8 cellular contexts compared by ENCODE assay signal in genomic region chr1:169427081-169427611, GRCh38. TPM values are rescaled to one million over a fixed set of nuclear protein-coding genes. Genes with fewer than 3 reads are reported as not detected.
DNase-seq lines count a peak whose midpoint lies in the region; ATAC-seq, FAIRE-seq and TF ChIP-seq lines count a peak whose summit lies in the region.

CCDC181 (minus strand) TSS chr1:169427474; CDS start chr1:169424927, 2,547 bp downstream.

- no peaks in the 10 kb centered on the region for H3K36me3 ChIP-seq in naive thymus-derived CD4-positive, alpha-beta T cell (ENCODE audit: control insufficient read depth in 2 of 3, insufficient read depth in 3 of 3, low read length in 3 of 3)

- no peaks in the 10 kb centered on the region for H3K9me3 ChIP-seq in naive thymus-derived CD4-positive, alpha-beta T cell (ENCODE audit: control insufficient read depth in 2 of 3, low read length in 3 of 3)

- intact Hi-C loops in naive thymus-derived CD4-positive, alpha-beta T cell (cut with micrococcal nuclease) = loop anchor here (1.0 to 2.0 kb wide), 2 partner anchors 58 kb away; partner anchors contain the start of genes BLZF1 (in 1 of the 2) and SLC19A2 (in 1 of the 2)

- peak; percentile 67 for ATAC-seq in HG02763 (IDR thresholded peaks at IDR 0.05; ENCODE audit: unreplicated experiment)
- peak; percentile 76 for ATAC-seq in naive thymus-derived CD4-positive, alpha-beta T cell
- peak; percentile 93 for ATAC-seq in stimulated activated memory B cell treated with anti-CD40 and anti-IgM and Interleukin-4, amounts not matched to agents 10 μg/mL and 1 μg/mL and 100 μg/mL, for 72 hours

- peaks cover 67 to 88% (median 79%) of the 10 kb centered on the region in 5 donors for H3K27me3 Mint-ChIP-seq in naive thymus-derived CD4-positive, alpha-beta T cell
- peaks cover 79% of the 10 kb centered on the region for H3K27me3 Mint-ChIP-seq in stimulated activated memory B cell treated with anti-CD40 and anti-IgM and Interleukin-4, amounts not matched to agents 10 μg/mL and 1 μg/mL and 100 μg/mL, for 72 hours

- H3K4me1 Mint-ChIP-seq in naive thymus-derived CD4-positive, alpha-beta T cell = peaks cover 5 to 8% (median 7%) of the 10 kb centered on the region in 7 donors
- peaks cover 9% of the 10 kb centered on the region for H3K4me1 Mint-ChIP-seq in stimulated activated memory B cell treated with anti-CD40 and anti-IgM and Interleukin-4, amounts not matched to agents 10 μg/mL and 1 μg/mL and 100 μg/mL, for 72 hours

- CTCF ChIA-PET in naive thymus-derived CD4-positive, alpha-beta T cell (lab: Charles Lee) = no interaction called here

- peaks cover 8 to 20% of the 10 kb centered on the region in 2 donors for H3K27me3 ChIP-seq in naive thymus-derived CD4-positive, alpha-beta T cell (ENCODE audit: control insufficient read depth in 2 of 2, insufficient read depth in 2 of 2, low read length in 2 of 2)

- peak within 1 kb of the TSS; percentile 84 to 96 (median 92) for H3K4me3 Mint-ChIP-seq in naive thymus-derived CD4-positive, alpha-beta T cell
- peak within 1 kb of the TSS; percentile 87 for H3K4me3 Mint-ChIP-seq in stimulated activated memory B cell treated with anti-CD40 and anti-IgM and Interleukin-4, amounts not matched to agents 10 μg/mL and 1 μg/mL and 100 μg/mL, for 72 hours

- no peak within 1 kb of the TSS for H3K27ac ChIP-seq in naive thymus-derived CD4-positive, alpha-beta T cell (ENCODE audit: low read depth, low read length)

- TF ChIP-seq POLR2A in H54 (IDR thresholded peaks at IDR 0.05; ENCODE audit: low read depth, low read length) = no peak

- H3K27ac Mint-ChIP-seq in naive thymus-derived CD4-positive, alpha-beta T cell = peak within 1 kb of the TSS in 5 of 9 donors; percentile 4 to 76 (median 68)
- no peak within 1 kb of the TSS for H3K27ac Mint-ChIP-seq in stimulated activated memory B cell treated with anti-CD40 and anti-IgM and Interleukin-4, amounts not matched to agents 10 μg/mL and 1 μg/mL and 100 μg/mL, for 72 hours

- H3K36me3 Mint-ChIP-seq in naive thymus-derived CD4-positive, alpha-beta T cell = no peaks in the 10 kb centered on the region
- no peaks in the 10 kb centered on the region for H3K36me3 Mint-ChIP-seq in stimulated activated memory B cell treated with anti-CD40 and anti-IgM and Interleukin-4, amounts not matched to agents 10 μg/mL and 1 μg/mL and 100 μg/mL, for 72 hours

- peak within 1 kb of the TSS; percentile 51 for H3K4me3 ChIP-seq in naive thymus-derived CD4-positive, alpha-beta T cell (ENCODE audit: low read length)

- H3K4me1 ChIP-seq in naive thymus-derived CD4-positive, alpha-beta T cell (ENCODE audit: control insufficient read depth in 2 of 2, insufficient read depth in 2 of 2, low read length in 2 of 2) = peaks cover 0 to 3% of the 10 kb centered on the region in 2 donors

- peaks cover 0 to 13% (median 3%) of the 10 kb centered on the region in 11 donors for H3K9me3 Mint-ChIP-seq in naive thymus-derived CD4-positive, alpha-beta T cell
- H3K9me3 Mint-ChIP-seq in stimulated activated memory B cell treated with anti-CD40 and anti-IgM and Interleukin-4, amounts not matched to agents 10 μg/mL and 1 μg/mL and 100 μg/mL, for 72 hours = no peaks in the 10 kb centered on the region

- POLR2A ChIA-PET in naive thymus-derived CD4-positive, alpha-beta T cell (lab: Charles Lee) = no interaction called here

- DNase-seq in DMS53 treated with DMSO at 0.1 percent for 48 hours (lab: John Stamatoyannopoulos, UW; ENCODE audit: unreplicated experiment) (peak; percentile 65), NCI-H526 (lab: John Stamatoyannopoulos, UW) (peak; percentile 90 to 96), fibroblast of peridontal ligament (ENCODE audit: extremely low read depth) (peak; percentile 42), H54 (ENCODE audit: insufficient read length, low spot score) (no peak)
- DNase-seq in activated T-cell treated with anti-CD3 and anti-CD28 coated beads, Interleukin-2, amount 50 U/mL, for 1 hour = peak; percentile 58
- DNase-seq in naive thymus-derived CD4-positive, alpha-beta T cell = peak in 8 of 9 donors; percentile 9 to 65 (median 40)

- no peak for FAIRE-seq in H54 (lab: Jason Lieb, UNC)

RNA-seq across cellular contexts. Expression of gene CCDC181, which starts in this region (rescaled TPM):
- total RNA-seq in naive thymus-derived CD4-positive, alpha-beta T cell = not detected
- not detected for polyA plus RNA-seq in naive thymus-derived CD4-positive, alpha-beta T cell

Comparison
In these comparisons a context has a peak if more than half of its experiments do, and no peak if none do; other contexts are left out.
1. Peak in DNase-seq, ATAC-seq and H3K4me3 ChIP-seq in naive thymus-derived CD4-positive, alpha-beta T cell; RNA of the gene not detected or under 1 TPM.